Comparison of ENCODE assay signal across 16 cellular contexts in the genomic region with DNA sequence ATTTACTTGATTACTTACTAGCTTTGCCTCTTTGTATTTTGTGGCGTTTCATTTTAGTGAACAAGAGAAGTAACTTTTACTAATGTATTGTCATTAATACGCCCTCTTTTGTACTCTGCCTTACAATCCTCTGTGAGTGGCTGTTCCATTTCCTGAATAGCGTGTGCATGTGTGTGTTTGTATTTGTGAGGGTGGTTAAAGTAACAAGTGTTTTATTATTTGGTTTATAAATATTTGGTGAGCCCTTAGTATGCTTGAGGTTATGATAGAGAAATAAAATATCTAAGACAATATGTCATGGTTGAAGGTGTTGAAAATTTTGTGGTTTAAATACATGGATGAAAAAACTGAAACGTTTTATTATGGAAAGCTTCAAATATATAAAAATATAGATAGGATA.
"Had no signal": no experiment of that assay in that cellular context is flagged by ENCODE, and none has a peak within 500 bp of the region (broad histone marks: within the 10 kb centered on the region; RNA-seq: fewer than 3 reads in every experiment).

No MANE protein-coding gene starts in this region.

- H3K36me3 Mint-ChIP-seq: activated naive CD4-positive, alpha-beta T cell treated with anti-CD3 and anti-CD28 coated beads, Interleukin-2, amount 50 U/mL, for 24 hours had no signal

- H3K36me3 ChIP-seq: adrenal gland, colonic mucosa, transverse colon had no signal

- H3K9me3 Mint-ChIP-seq: activated CD4-positive, alpha-beta memory T cell treated with anti-CD3 and anti-CD28 coated beads, Interleukin-2, amount 10 ng/mL, durations not matched to agents 7 days and 5 days; activated naive CD4-positive, alpha-beta T cell treated with anti-CD3 and anti-CD28 coated beads, Interleukin-2, amount 50 U/mL, for 24 hours; activated T-cell treated with anti-CD3 and anti-CD28 coated beads, Interleukin-2, amount 50 U/mL, for 24 hours had no signal

- H3K27me3 Mint-ChIP-seq: activated naive CD4-positive, alpha-beta T cell treated with anti-CD3 and anti-CD28 coated beads, Interleukin-2, amount 50 U/mL, for 24 hours; activated T-cell treated with anti-CD3 and anti-CD28 coated beads, Interleukin-2, amount 50 U/mL, for 24 hours had no signal

- H3K27ac Mint-ChIP-seq: activated CD4-positive, alpha-beta memory T cell treated with anti-CD3 and anti-CD28 coated beads, Interleukin-2, amount 10 ng/mL, durations not matched to agents 7 days and 5 days; activated naive CD4-positive, alpha-beta T cell treated with anti-CD3 and anti-CD28 coated beads, Interleukin-2, amount 50 U/mL, for 24 hours; activated T-cell treated with anti-CD3 and anti-CD28 coated beads, Interleukin-2, amount 50 U/mL, for 24 hours had no signal

- H3K9ac ChIP-seq: parathyroid adenoma had no signal

- H2AFZ ChIP-seq: parathyroid adenoma had no signal

- H3K4me3 ChIP-seq: adrenal gland, colonic mucosa, lung, transverse colon had no signal

- H3K4me3 Mint-ChIP-seq: activated CD4-positive, alpha-beta memory T cell treated with anti-CD3 and anti-CD28 coated beads, Interleukin-2, amount 10 ng/mL, durations not matched to agents 7 days and 5 days; activated naive CD4-positive, alpha-beta T cell treated with anti-CD3 and anti-CD28 coated beads, Interleukin-2, amount 50 U/mL, for 24 hours; activated T-cell treated with anti-CD3 and anti-CD28 coated beads, Interleukin-2, amount 50 U/mL, for 24 hours had no signal

- H3K27ac ChIP-seq: colonic mucosa, parathyroid adenoma, transverse colon had no signal

- H3K4me1 ChIP-seq: colonic mucosa had no signal

- H3K27me3 ChIP-seq: adrenal gland, colonic mucosa, transverse colon had no signal

- H3K9me3 ChIP-seq: adrenal gland, colonic mucosa, transverse colon had no signal

- DNase-seq: activated CD4-positive, alpha-beta memory T cell treated with anti-CD3 and anti-CD28 coated beads, Interleukin-2, amount 10 ng/mL, durations not matched to agents 7 days and 5 days; activated CD4-positive, CD25-positive, alpha-beta regulatory T cell treated with anti-CD3 and anti-CD28 coated beads, Interleukin-2, amount 50 U/mL, for 72 hours; activated T-cell treated with anti-CD3 and anti-CD28 coated beads, Interleukin-2, amount 50 U/mL, for 24 hours; adrenal gland; caudate nucleus; colonic mucosa; foreskin fibroblast; stimulated activated CD4-positive, alpha-beta T cell treated with anti-CD3 and anti-CD28 coated beads, Interleukin-4, amount 100 ng/mL, for 1 hour; stimulated activated naive CD4-positive, alpha-beta T cell; substantia nigra; T-helper 1 cell; T1000; transverse colon had no signal
